In the genomic region with DNA sequence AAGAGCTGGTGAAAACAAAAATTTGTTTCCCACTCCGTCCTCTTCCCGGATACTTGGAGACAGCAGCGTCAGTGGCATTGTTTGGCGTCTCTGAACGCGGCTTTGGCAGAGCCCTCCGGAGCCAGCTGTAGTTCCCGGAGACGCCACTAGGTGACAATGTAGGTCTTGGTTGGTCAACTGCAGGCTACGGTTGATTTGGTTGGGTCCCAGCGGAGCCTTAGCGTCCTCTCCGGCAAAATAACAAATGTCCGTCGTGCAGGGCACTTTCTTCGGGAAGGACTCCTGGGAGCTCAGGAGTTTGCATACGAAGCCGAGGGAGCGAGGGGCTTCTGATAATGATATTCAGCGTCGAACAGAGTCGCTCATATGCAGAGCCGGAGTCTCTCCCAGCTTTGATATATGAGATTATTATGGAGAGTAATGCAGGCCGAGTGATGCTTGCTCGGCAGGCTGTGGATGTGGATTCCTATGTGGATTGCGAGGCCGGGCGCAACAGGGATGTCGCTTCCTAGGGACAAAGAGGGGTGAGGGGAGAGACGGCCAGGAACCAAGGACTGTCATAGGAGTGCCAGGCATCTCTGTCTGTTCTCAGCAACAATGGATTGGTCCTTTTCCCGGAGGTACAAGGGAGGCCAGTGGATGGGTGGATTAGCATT, we compare ENCODE assay signal across 8 cellular contexts.
DNase-seq lines count a peak whose midpoint lies in the region; ATAC-seq and TF ChIP-seq lines count a peak whose summit lies in the region.

No MANE protein-coding gene starts in this region.

- H3K27ac Mint-ChIP-seq in endothelial cell (ENCODE audit: unreplicated experiment) (peak overlapping the region; percentile 54), mesothelial cell of epicardium (no peak overlapping the region)

- H3K27me3 Mint-ChIP-seq in endothelial cell (ENCODE audit: unreplicated experiment) (peaks cover 4% of the 10 kb centered on the region), mesothelial cell of epicardium (ENCODE audit: low read depth) (peaks cover 47% of the 10 kb centered on the region)

- no peaks in the 10 kb centered on the region for H3K36me3 Mint-ChIP-seq in endothelial cell (ENCODE audit: low read depth, unreplicated experiment)
- H3K36me3 Mint-ChIP-seq in mesothelial cell of epicardium: no peaks in the 10 kb centered on the region

- ATAC-seq in GM19351 (IDR thresholded peaks at IDR 0.05; ENCODE audit: unreplicated experiment) (peak; percentile 93), HG03520 (IDR thresholded peaks at IDR 0.05; ENCODE audit: unreplicated experiment) (peak; percentile 61)

- H3K4me3 Mint-ChIP-seq in endothelial cell (ENCODE audit: unreplicated experiment): peak overlapping the region; percentile 72
- H3K4me3 Mint-ChIP-seq in mesothelial cell of epicardium: peak overlapping the region; percentile 71

- TF ChIP-seq CTCF in endothelial cell (IDR thresholded peaks at IDR 0.05; ENCODE audit: unreplicated experiment): peak; percentile 94
- TF ChIP-seq CTCF in mesothelial cell of epicardium (IDR thresholded peaks at IDR 0.05; ENCODE audit: unreplicated experiment): peak; percentile 96

- DNase-seq in C1 segment of cervical spinal cord (lab: John Stamatoyannopoulos, UW) (peak in 12 of 14 donors; percentile 43 to 82 (median 76)), NCI-H82 treated with DMSO at 0.1 percent for 48 hours (lab: John Stamatoyannopoulos, UW; ENCODE audit: unreplicated experiment) (peak; percentile 74), endothelial cell (ENCODE audit: low spot score) (peak; percentile 98), mesothelial cell of epicardium (ENCODE audit: low spot score in 2 of 2, unreplicated experiment in 2 of 2) (peak; percentile 65 to 94)
- DNase-seq in activated CD8-positive, alpha-beta memory T cell treated with anti-CD3 and anti-CD28 coated beads for 48 hours (ENCODE audit: low read depth in 2 of 3, low spot score in 2 of 3): peak; percentile 34 to 86 (median 73)
- DNase-seq in stimulated activated CD8-positive, alpha-beta memory T cell treated with anti-CD3 and anti-CD28 coated beads, Interleukin-15, amount 100 ng/mL, for 48 hours (ENCODE audit: low read depth in 2 of 2): peak; percentile 52 to 61

- H3K4me1 Mint-ChIP-seq in endothelial cell (ENCODE audit: unreplicated experiment) (peaks cover 15% of the 10 kb centered on the region), mesothelial cell of epicardium (peaks cover 5% of the 10 kb centered on the region)

- H3K9me3 Mint-ChIP-seq in endothelial cell (ENCODE audit: unreplicated experiment) (no peaks in the 10 kb centered on the region), mesothelial cell of epicardium (no peaks in the 10 kb centered on the region)

Comparison
In these comparisons a context has a peak if more than half of its experiments do, and no peak if none do; other contexts are left out.
1. Peak in every context shown above with its lines: DNase-seq and ATAC-seq.